10 cellular contexts compared by ENCODE assay signal in genomic region chr1:207805841-207806421, GRCh38. TPM values are rescaled to one million over a fixed set of nuclear protein-coding genes. Genes with fewer than 3 reads are reported as not detected.
DNase-seq lines count a peak whose midpoint lies in the region; ATAC-seq and TF ChIP-seq lines count a peak whose summit lies in the region.
"Had no signal": no experiment of that assay in that cellular context is flagged by ENCODE, and none has a peak within 500 bp of the region (broad histone marks: within the 10 kb centered on the region; RNA-seq: fewer than 3 reads in every experiment).

No MANE protein-coding gene starts in this region.

- no peak for ATAC-seq in activated CD4-positive, alpha-beta T cell treated with anti-CD3 and anti-CD28 coated beads for 36 hours
- ATAC-seq in memory B cell (ENCODE audit: low read depth) (no peak), HG02642 (IDR thresholded peaks at IDR 0.05; ENCODE audit: poor library complexity, unreplicated experiment) (no peak)

- POLR2A ChIA-PET in activated CD4-positive, alpha-beta T cell treated with anti-CD3 and anti-CD28 coated beads for 36 hours (lab: Charles Lee): no interaction called here

- peak overlapping the region; percentile 82 for H3K27ac ChIP-seq in urinary bladder (ENCODE audit: low read depth)

- intact Hi-C loops in activated CD4-positive, alpha-beta T cell treated with anti-CD3 and anti-CD28 coated beads for 36 hours (cut with DNase I, micrococcal nuclease): no loop called here

- no peaks in the 10 kb centered on the region for H3K36me3 ChIP-seq in urinary bladder (ENCODE audit: insufficient read depth)

- no peak for TF ChIP-seq CTCF in chondrocyte (IDR thresholded peaks at IDR 0.05)

- peaks cover 40% of the 10 kb centered on the region for H3K4me1 Mint-ChIP-seq in activated CD4-positive, alpha-beta T cell treated with anti-CD3 and anti-CD28 coated beads for 36 hours
- peaks cover 37% of the 10 kb centered on the region for H3K4me1 Mint-ChIP-seq in chondrocyte (ENCODE audit: low read depth)
- H3K4me1 Mint-ChIP-seq in memory B cell: peaks cover 40% of the 10 kb centered on the region

- H3K36me3 Mint-ChIP-seq in activated CD4-positive, alpha-beta T cell treated with anti-CD3 and anti-CD28 coated beads for 36 hours (ENCODE audit: low read depth): peaks cover 53% of the 10 kb centered on the region
- H3K36me3 Mint-ChIP-seq in chondrocyte (ENCODE audit: low read depth) (peaks cover 15% of the 10 kb centered on the region), memory B cell (peaks cover 52% of the 10 kb centered on the region)

- H3K4me3 ChIP-seq in urinary bladder (ENCODE audit: low read depth, low read length): no peak overlapping the region
- H3K4me3 ChIP-seq: BLaER1 treated with 17β-estradiol and CSF1 and Interleukin-3, amounts not matched to agents 10 nM and 100 nM had no signal

- H3K27ac Mint-ChIP-seq in activated CD4-positive, alpha-beta T cell treated with anti-CD3 and anti-CD28 coated beads for 36 hours: peak overlapping the region; percentile 45
- H3K27ac Mint-ChIP-seq in chondrocyte (ENCODE audit: unreplicated experiment) (peak overlapping the region; percentile 95), memory B cell (peak overlapping the region; percentile 56)

- no peaks in the 10 kb centered on the region for H3K27me3 Mint-ChIP-seq in activated CD4-positive, alpha-beta T cell treated with anti-CD3 and anti-CD28 coated beads for 36 hours
- no peaks in the 10 kb centered on the region for H3K27me3 Mint-ChIP-seq in chondrocyte (ENCODE audit: low read depth)
- no peaks in the 10 kb centered on the region for H3K27me3 Mint-ChIP-seq in memory B cell

- CTCF ChIA-PET in activated CD4-positive, alpha-beta T cell treated with anti-CD3 and anti-CD28 coated beads for 36 hours (lab: Charles Lee): interaction anchor here (0.7 to 1.4 kb wide), 2 partner anchors 9 to 18 kb away, joined by 6 to 7 read pairs; no protein-coding TSS in a partner anchor

- no peak overlapping the region for H3K4me3 Mint-ChIP-seq in activated CD4-positive, alpha-beta T cell treated with anti-CD3 and anti-CD28 coated beads for 36 hours
- H3K4me3 Mint-ChIP-seq in chondrocyte (ENCODE audit: unreplicated experiment): peak overlapping the region; percentile 40
- no peak overlapping the region for H3K4me3 Mint-ChIP-seq in memory B cell

- 40% methylated on average over 5 of the region's 5 CpGs for WGBS in urinary bladder

- no peak for DNase-seq in activated CD4-positive, alpha-beta T cell treated with anti-CD3 and anti-CD28 coated beads for 36 hours
- DNase-seq in activated CD4-positive, alpha-beta T cell treated with anti-CD3 and anti-CD28 coated beads for 4 hours: no peak
- DNase-seq in chondrocyte (ENCODE audit: low spot score) (no peak), memory B cell (ENCODE audit: low spot score in 2 of 2) (no peak), inferior parietal cortex (ENCODE audit: extremely low spot score) (no peak), NCI-H526 (lab: John Stamatoyannopoulos, UW) (no peak)
- DNase-seq: MV-4-11 had no signal

- no peaks in the 10 kb centered on the region for H3K9me3 Mint-ChIP-seq in activated CD4-positive, alpha-beta T cell treated with anti-CD3 and anti-CD28 coated beads for 36 hours (ENCODE audit: low read depth)
- no peaks in the 10 kb centered on the region for H3K9me3 Mint-ChIP-seq in chondrocyte (ENCODE audit: low read depth)
- H3K9me3 Mint-ChIP-seq in memory B cell: no peaks in the 10 kb centered on the region

- H3K4me1 ChIP-seq in urinary bladder (ENCODE audit: insufficient read depth): no peaks in the 10 kb centered on the region

RNA-seq across cellular contexts. Expression of gene CD46, which starts 54.1 kb away (rescaled TPM):
- total RNA-seq in activated CD4-positive, alpha-beta T cell treated with anti-CD3 and anti-CD28 coated beads for 36 hours: 10 to 100 TPM; 92.2 to 92.7 TPM
- 96.4 to 99.9 TPM (median 97.8 TPM) in 3 replicates for total RNA-seq in chondrocyte
- 314 TPM for total RNA-seq in urinary bladder
- 97.9 TPM for polyA plus RNA-seq in urinary bladder

Comparison
In these comparisons a context has a peak if more than half of its experiments do, and no peak if none do; other contexts are left out.
1. H3K27ac Mint-ChIP-seq: peak in every context shown above with its lines; median percentile 95 in chondrocyte; 56 in memory B cell; 45 in activated CD4-positive, alpha-beta T cell treated with anti-CD3 and anti-CD28 coated beads for 36 hours.